In the genomic region with DNA sequence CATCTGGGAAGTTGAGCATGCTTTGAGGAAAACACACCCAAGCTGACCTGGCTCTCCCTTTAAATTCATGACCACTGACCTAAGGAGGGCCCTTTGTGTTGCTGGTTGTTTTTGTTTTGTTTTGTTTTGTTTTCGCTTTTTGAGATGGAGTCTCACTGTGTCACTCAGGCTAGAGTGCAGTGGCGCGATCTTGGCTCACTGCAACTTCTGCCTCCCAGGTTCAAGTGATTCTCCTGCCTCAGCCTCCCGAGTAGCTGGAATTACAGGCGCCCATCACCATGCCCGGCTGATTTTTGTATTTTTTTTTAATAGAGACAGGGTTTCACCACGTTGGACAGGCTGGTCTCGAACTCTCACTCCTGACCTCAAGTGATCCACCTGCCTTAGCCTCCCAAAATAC, we compare ENCODE assay signal across 8 cellular contexts. TPM values are rescaled to one million over a fixed set of nuclear protein-coding genes. Genes with fewer than 3 reads are reported as not detected.
A peak's percentile ranks its signal among the peaks of the same experiment; 100 is the strongest.
DNase-seq lines count a peak whose midpoint lies in the region; ATAC-seq and TF ChIP-seq lines count a peak whose summit lies in the region.
"Not testable (repeated sequence)": the region's sequence is repeated elsewhere in the genome, so short reads cannot be mapped to it uniquely, and the experiment has no call there.

No MANE protein-coding gene starts in this region.

- not testable (repeated sequence) for H3K4ac ChIP-seq in H9 (ENCODE audit: low read depth, low read length)

- not testable (repeated sequence) for H3K36me3 ChIP-seq in CD8-positive, alpha-beta T cell (ENCODE audit: insufficient read depth, low read length); OCI-LY7 (ENCODE audit: insufficient read depth, low read length); colonic mucosa

- not testable (repeated sequence) for H3K79me1 ChIP-seq in H9 (ENCODE audit: insufficient read depth, low read depth, low read length, poor library complexity, severe bottlenecking)

- peaks cover 79% of the 10 kb centered on the region for H3K4me1 ChIP-seq in CD8-positive, alpha-beta T cell (ENCODE audit: insufficient read depth, low read length)
- H3K4me1 ChIP-seq in H9 (ENCODE audit: insufficient read depth, low read length); colonic mucosa: not testable (repeated sequence)
- peaks cover 95% of the 10 kb centered on the region for H3K4me1 ChIP-seq in OCI-LY7 (ENCODE audit: insufficient read depth, low read length, poor library complexity, severe bottlenecking)

- H3K9me3 Mint-ChIP-seq in CD8-positive, alpha-beta T cell; H9; activated CD4-positive, alpha-beta T cell treated with anti-CD3 and anti-CD28 coated beads, Interleukin-2, amount 10 ng/mL, durations not matched to agents 24 days and 14 days; activated T-helper 2 cell treated with anti-CD3 and anti-CD28 coated beads, Interferon-gamma antibody, Interleukin-2, Interleukin-4, amounts not matched to agents 10 μg/mL and 5 μg/mL and 100 μg/mL, durations not matched to agents 14 hours and 24 hours and 36 hours; natural killer cell; stimulated activated naive CD8-positive, alpha-beta T cell treated with anti-CD3 and anti-CD28 coated beads, Interleukin-15, Interleukin-2, amounts not matched to agents 100 ng/mL and 50 ng/mL, for 24 hours: not testable (repeated sequence)

- H3K27ac ChIP-seq in CD8-positive, alpha-beta T cell (ENCODE audit: low read depth, low read length), result peak overlapping the region; percentile 32
- H3K27ac ChIP-seq in H9 (ENCODE audit: insufficient read length, low read depth, low read length), result not testable (repeated sequence)
- H3K27ac ChIP-seq in OCI-LY7 (ENCODE audit: low read depth, low read length, poor library complexity, severe bottlenecking) (peak overlapping the region; percentile 65), colonic mucosa (peak overlapping the region; percentile 11)

- not testable (repeated sequence) for H3K79me2 ChIP-seq in H9 (ENCODE audit: insufficient read depth, low read length)
- peaks cover 100% of the 10 kb centered on the region for H3K79me2 ChIP-seq in OCI-LY7 (ENCODE audit: insufficient read depth, low read depth, low read length)

- CTCF ChIA-PET in CD8-positive, alpha-beta T cell (lab: Charles Lee), result interaction anchor here (1.4 to 2.1 kb wide), 2 partner anchors 73 to 110 kb away, joined by 3 to 4 read pairs; no protein-coding TSS in a partner anchor
- CTCF ChIA-PET in OCI-LY7 (lab: Charles Lee; ENCODE audit: unreplicated experiment), result not testable (repeated sequence)

- H2AK5ac ChIP-seq in H9 (ENCODE audit: insufficient read length, low read length), result not testable (repeated sequence)

- H2BK5ac ChIP-seq in H9 (ENCODE audit: insufficient read length, low read length), result not testable (repeated sequence)

- not testable (repeated sequence) for H3K27me3 ChIP-seq in CD8-positive, alpha-beta T cell (ENCODE audit: insufficient read depth, low read length); H9 (ENCODE audit: insufficient read depth, low read length); colonic mucosa

- not testable (repeated sequence) for H3K9me3 ChIP-seq in CD8-positive, alpha-beta T cell (ENCODE audit: low read length); H9 (ENCODE audit: control insufficient read depth, low read depth, low read length); OCI-LY7 (ENCODE audit: low read length); colonic mucosa

- not testable (repeated sequence) for H3K9ac ChIP-seq in H9 (ENCODE audit: extremely low read depth, insufficient read length, low read length)
- peak overlapping the region in 1 of 2 donors; percentile 26 for H3K9ac ChIP-seq in colonic mucosa (ENCODE audit: low read depth in 2 of 2, low read length in 2 of 2)

- intact Hi-C loops in CD8-positive, alpha-beta T cell (cut with DNase I, micrococcal nuclease), result loop anchor here in 1 of 2 experiments (1.0 to 2.0 kb wide), 2 partner anchors 8 to 19 kb away; partner anchors contain the start of gene CDC42SE2
- intact Hi-C loops in OCI-LY7 (cut with micrococcal nuclease; ENCODE audit: unreplicated experiment); colonic mucosa (cut with DNase I); natural killer cell (cut with micrococcal nuclease): not testable (repeated sequence)
- intact Hi-C loops in activated CD4-positive, alpha-beta T cell treated with anti-CD3 and anti-CD28 coated beads, Interleukin-2, amount 10 ng/mL, durations not matched to agents 24 days and 14 days (cut with micrococcal nuclease), result loop anchor here (1.0 to 5.0 kb wide), 3 partner anchors 8 to 750 kb away; partner anchors contain the start of gene CDC42SE2
- intact Hi-C loops in activated T-helper 2 cell treated with anti-CD3 and anti-CD28 coated beads, Interferon-gamma antibody, Interleukin-2, Interleukin-4, amounts not matched to agents 10 μg/mL and 5 μg/mL and 100 μg/mL, durations not matched to agents 14 hours and 24 hours and 36 hours (cut with micrococcal nuclease), result loop anchor here (1.0 to 5.0 kb wide), 5 partner anchors 9 to 365 kb away; partner anchors contain the start of gene RAPGEF6

- not testable (repeated sequence) for DNase-seq in CD8-positive, alpha-beta T cell; H9; OCI-LY7 (ENCODE audit: low spot score); activated T-helper 2 cell treated with anti-CD3 and anti-CD28 coated beads, Interferon-gamma antibody, Interleukin-2, Interleukin-4, amounts not matched to agents 10 μg/mL and 5 μg/mL and 100 μg/mL, durations not matched to agents 14 hours and 24 hours and 36 hours (ENCODE audit: low spot score); colonic mucosa; natural killer cell
- peak; percentile 72 for DNase-seq in activated CD4-positive, alpha-beta T cell treated with anti-CD3 and anti-CD28 coated beads, Interleukin-2, amount 10 ng/mL, durations not matched to agents 24 days and 14 days

- not testable (repeated sequence) for H2BK12ac ChIP-seq in H9 (ENCODE audit: insufficient read length, low read depth, low read length)

- H3K27me3 Mint-ChIP-seq in CD8-positive, alpha-beta T cell (ENCODE audit: low read depth); H9 (ENCODE audit: low read depth); activated CD4-positive, alpha-beta T cell treated with anti-CD3 and anti-CD28 coated beads, Interleukin-2, amount 10 ng/mL, durations not matched to agents 24 days and 14 days; activated T-helper 2 cell treated with anti-CD3 and anti-CD28 coated beads, Interferon-gamma antibody, Interleukin-2, Interleukin-4, amounts not matched to agents 10 μg/mL and 5 μg/mL and 100 μg/mL, durations not matched to agents 14 hours and 24 hours and 36 hours (ENCODE audit: low read depth); natural killer cell (ENCODE audit: low read depth in 2 of 2); stimulated activated naive CD8-positive, alpha-beta T cell treated with anti-CD3 and anti-CD28 coated beads, Interleukin-15, Interleukin-2, amounts not matched to agents 100 ng/mL and 50 ng/mL, for 24 hours: not testable (repeated sequence)

- not testable (repeated sequence) for H4K20me1 ChIP-seq in H9 (ENCODE audit: control insufficient read depth, insufficient read depth, insufficient read length)
- peaks cover 14% of the 10 kb centered on the region; the same call in 1 of the 2 replicates for H4K20me1 ChIP-seq in OCI-LY7 (ENCODE audit: insufficient read depth, low read length)

- H3K4me1 Mint-ChIP-seq in CD8-positive, alpha-beta T cell (ENCODE audit: low read depth), result peaks cover 72% of the 10 kb centered on the region
- H3K4me1 Mint-ChIP-seq in H9 (peaks cover 10 to 19% of the 10 kb centered on the region in 2 experiments), natural killer cell (peaks cover 54 to 63% of the 10 kb centered on the region in 2 donors)
- H3K4me1 Mint-ChIP-seq in activated CD4-positive, alpha-beta T cell treated with anti-CD3 and anti-CD28 coated beads, Interleukin-2, amount 10 ng/mL, durations not matched to agents 24 days and 14 days, result peaks cover 47% of the 10 kb centered on the region
- peaks cover 47% of the 10 kb centered on the region for H3K4me1 Mint-ChIP-seq in activated T-helper 2 cell treated with anti-CD3 and anti-CD28 coated beads, Interferon-gamma antibody, Interleukin-2, Interleukin-4, amounts not matched to agents 10 μg/mL and 5 μg/mL and 100 μg/mL, durations not matched to agents 14 hours and 24 hours and 36 hours (ENCODE audit: low read depth)
- peaks cover 93% of the 10 kb centered on the region for H3K4me1 Mint-ChIP-seq in stimulated activated naive CD8-positive, alpha-beta T cell treated with anti-CD3 and anti-CD28 coated beads, Interleukin-15, Interleukin-2, amounts not matched to agents 100 ng/mL and 50 ng/mL, for 24 hours (ENCODE audit: low read depth)

- peak overlapping the region; percentile 82 for H3K4me3 Mint-ChIP-seq in CD8-positive, alpha-beta T cell
- H3K4me3 Mint-ChIP-seq in H9, result not testable (repeated sequence)
- H3K4me3 Mint-ChIP-seq in activated CD4-positive, alpha-beta T cell treated with anti-CD3 and anti-CD28 coated beads, Interleukin-2, amount 10 ng/mL, durations not matched to agents 24 days and 14 days, result peak overlapping the region; percentile 74
- H3K4me3 Mint-ChIP-seq in activated T-helper 2 cell treated with anti-CD3 and anti-CD28 coated beads, Interferon-gamma antibody, Interleukin-2, Interleukin-4, amounts not matched to agents 10 μg/mL and 5 μg/mL and 100 μg/mL, durations not matched to agents 14 hours and 24 hours and 36 hours (ENCODE audit: low read depth), result peak overlapping the region; percentile 78
- H3K4me3 Mint-ChIP-seq in natural killer cell, result peak overlapping the region; percentile 86
- peak overlapping the region; percentile 92 for H3K4me3 Mint-ChIP-seq in stimulated activated naive CD8-positive, alpha-beta T cell treated with anti-CD3 and anti-CD28 coated beads, Interleukin-15, Interleukin-2, amounts not matched to agents 100 ng/mL and 50 ng/mL, for 24 hours

- H2AFZ ChIP-seq in H9 (ENCODE audit: low read length); OCI-LY7 (ENCODE audit: low read length): not testable (repeated sequence)

- WGBS in H9 (ENCODE audit: extremely low coverage, insufficient read length, low lambda C conversion rate), result no CpG with 5 or more reads among the region's 8 CpGs

- not testable (repeated sequence) for H3K56ac ChIP-seq in H9 (ENCODE audit: insufficient read length, low read depth, low read length)

- H3K27ac Mint-ChIP-seq in CD8-positive, alpha-beta T cell, result peak overlapping the region; percentile 93
- H3K27ac Mint-ChIP-seq in H9, result peak overlapping the region in 2 of 3 experiments; percentile 16 to 83; a peak in 2 of 7 replicates
- peak overlapping the region; percentile 90 for H3K27ac Mint-ChIP-seq in activated CD4-positive, alpha-beta T cell treated with anti-CD3 and anti-CD28 coated beads, Interleukin-2, amount 10 ng/mL, durations not matched to agents 24 days and 14 days
- peak overlapping the region; percentile 95 for H3K27ac Mint-ChIP-seq in activated T-helper 2 cell treated with anti-CD3 and anti-CD28 coated beads, Interferon-gamma antibody, Interleukin-2, Interleukin-4, amounts not matched to agents 10 μg/mL and 5 μg/mL and 100 μg/mL, durations not matched to agents 14 hours and 24 hours and 36 hours
- H3K27ac Mint-ChIP-seq in natural killer cell, result peak overlapping the region; percentile 77 to 83
- peak overlapping the region; percentile 100 for H3K27ac Mint-ChIP-seq in stimulated activated naive CD8-positive, alpha-beta T cell treated with anti-CD3 and anti-CD28 coated beads, Interleukin-15, Interleukin-2, amounts not matched to agents 100 ng/mL and 50 ng/mL, for 24 hours

- not testable (repeated sequence) for H3K9me2 ChIP-seq in OCI-LY7 (ENCODE audit: insufficient read depth, low read length)

- H3K14ac ChIP-seq in H9 (ENCODE audit: insufficient read depth, low read length), result not testable (repeated sequence)

- not testable (repeated sequence) for H2BK15ac ChIP-seq in H9 (ENCODE audit: low read depth, low read length)

- peak overlapping the region; percentile 39 for H3K4me3 ChIP-seq in CD8-positive, alpha-beta T cell (ENCODE audit: low read depth, low read length)
- peak overlapping the region; percentile 65 for H3K4me3 ChIP-seq in OCI-LY7 (ENCODE audit: low read depth, low read length, poor library complexity, severe bottlenecking)
- not testable (repeated sequence) for H3K4me3 ChIP-seq in colonic mucosa

- not testable (repeated sequence) for H3K23me2 ChIP-seq in H9 (ENCODE audit: insufficient read length, low read depth, low read length, poor library complexity, severe bottlenecking)

- H3T11ph ChIP-seq in H9 (ENCODE audit: low read length), result not testable (repeated sequence)

- H2BK120ac ChIP-seq in H9 (ENCODE audit: low read depth, low read length, poor library complexity, severe bottlenecking), result not testable (repeated sequence)

- not testable (repeated sequence) for H3K4me2 ChIP-seq in H9 (ENCODE audit: insufficient read depth, insufficient read length, low read length)
- H3K4me2 ChIP-seq in OCI-LY7 (ENCODE audit: low read length), result peak overlapping the region; percentile 96

- not testable (repeated sequence) for H4K8ac ChIP-seq in H9 (replicated peaks; ENCODE audit: insufficient read length, low read depth, low read length)

- not testable (repeated sequence) for H4K91ac ChIP-seq in H9 (ENCODE audit: insufficient read length, low read depth, low read length)

- H4K5ac ChIP-seq in H9 (ENCODE audit: insufficient read length, low read depth, low read length), result not testable (repeated sequence)

- not testable (repeated sequence) for H3K23ac ChIP-seq in H9 (ENCODE audit: insufficient read length, low read depth, low read length)

- H3K18ac ChIP-seq in H9 (ENCODE audit: insufficient read length, low read depth, low read length), result not testable (repeated sequence)

- peaks cover 28% of the 10 kb centered on the region for H3K36me3 Mint-ChIP-seq in CD8-positive, alpha-beta T cell
- not testable (repeated sequence) for H3K36me3 Mint-ChIP-seq in H9 (ENCODE audit: insufficient read depth in 1 of 3, low read depth in 3 of 3); natural killer cell
- peaks cover 25% of the 10 kb centered on the region for H3K36me3 Mint-ChIP-seq in activated CD4-positive, alpha-beta T cell treated with anti-CD3 and anti-CD28 coated beads, Interleukin-2, amount 10 ng/mL, durations not matched to agents 24 days and 14 days (ENCODE audit: low read depth)
- H3K36me3 Mint-ChIP-seq in activated T-helper 2 cell treated with anti-CD3 and anti-CD28 coated beads, Interferon-gamma antibody, Interleukin-2, Interleukin-4, amounts not matched to agents 10 μg/mL and 5 μg/mL and 100 μg/mL, durations not matched to agents 14 hours and 24 hours and 36 hours (ENCODE audit: low read depth), result peaks cover 43% of the 10 kb centered on the region
- H3K36me3 Mint-ChIP-seq in stimulated activated naive CD8-positive, alpha-beta T cell treated with anti-CD3 and anti-CD28 coated beads, Interleukin-15, Interleukin-2, amounts not matched to agents 100 ng/mL and 50 ng/mL, for 24 hours (ENCODE audit: low read depth), result peaks cover 22% of the 10 kb centered on the region

- POLR2A ChIA-PET in CD8-positive, alpha-beta T cell (lab: Charles Lee), result interaction anchor here (0.5 to 15.2 kb wide), 8 partner anchors 9 to 110 kb away, joined by 3 to 239 read pairs (median 8); partner anchors contain the start of gene CDC42SE2
- POLR2A ChIA-PET in OCI-LY7 (lab: Charles Lee), result interaction anchor here (0.7 to 6.8 kb wide), 6 partner anchors 7 to 114 kb away, joined by 3 to 63 read pairs (median 4); partner anchors contain the start of gene CDC42SE2

- not testable (repeated sequence) for TF ChIP-seq CTCF in CD8-positive, alpha-beta T cell (IDR thresholded peaks at IDR 0.05); H9 (conservative IDR thresholded peaks at IDR 0.05); OCI-LY7 (conservative IDR thresholded peaks at IDR 0.05; ENCODE audit: low read length); colonic mucosa (IDR thresholded peaks at IDR 0.05); natural killer cell (IDR thresholded peaks at IDR 0.05)

- not testable (repeated sequence) for H2BK20ac ChIP-seq in H9 (ENCODE audit: low read depth, low read length, poor library complexity, severe bottlenecking)

- not testable (repeated sequence) for BruUV-seq in OCI-LY7 (replicated peaks; lab: Mats Ljungman, UMichigan)

- not testable (repeated sequence) for ATAC-seq in CD8-positive, alpha-beta T cell; natural killer cell

RNA-seq across cellular contexts. Expression of gene CDC42SE2, which starts 8.0 kb away (rescaled TPM):
- total RNA-seq in CD8-positive, alpha-beta T cell, result 100 to 1,000 TPM; 340 to 348 TPM
- total RNA-seq in H9 (2021), result 22.2 and 23.2 TPM in 2 replicates
- 34.7 and 54.2 TPM in 2 replicates for total RNA-seq in OCI-LY7 (2014; rRNA removed; shearing (Covaris generic))
- total RNA-seq in OCI-LY7 (2022), result 66.8 and 68.9 TPM in 2 replicates
- 96.2 and 99.0 TPM in 2 replicates for total RNA-seq in activated CD4-positive, alpha-beta T cell treated with anti-CD3 and anti-CD28 coated beads, Interleukin-2, amount 10 ng/mL, durations not matched to agents 24 days and 14 days
- total RNA-seq in activated T-helper 2 cell treated with anti-CD3 and anti-CD28 coated beads, Interferon-gamma antibody, Interleukin-2, Interleukin-4, amounts not matched to agents 10 μg/mL and 5 μg/mL and 100 μg/mL, durations not matched to agents 14 hours and 24 hours and 36 hours, result 89.5 and 91.0 TPM in 2 replicates
- total RNA-seq in colonic mucosa, result 100 to 1,000 TPM in 1 of 2 donors, 10 to 100 TPM in 1; 74.2 to 110 TPM
- total RNA-seq in natural killer cell, result 100 to 1,000 TPM; 140 to 183 (median 166) TPM

Comparison
In these comparisons a context has a peak if more than half of its experiments do, and no peak if none do; other contexts are left out.
1. H3K27ac Mint-ChIP-seq: peak in every context shown above with its lines; median percentile 100 in stimulated activated naive CD8-positive, alpha-beta T cell treated with anti-CD3 and anti-CD28 coated beads, Interleukin-15, Interleukin-2, amounts not matched to agents 100 ng/mL and 50 ng/mL, for 24 hours; 95 in activated T-helper 2 cell treated with anti-CD3 and anti-CD28 coated beads, Interferon-gamma antibody, Interleukin-2, Interleukin-4, amounts not matched to agents 10 μg/mL and 5 μg/mL and 100 μg/mL, durations not matched to agents 14 hours and 24 hours and 36 hours; 93 in CD8-positive, alpha-beta T cell; 90 in activated CD4-positive, alpha-beta T cell treated with anti-CD3 and anti-CD28 coated beads, Interleukin-2, amount 10 ng/mL, durations not matched to agents 24 days and 14 days; 80 in natural killer cell; 50 in H9.